ENCODE assay signal across 8 cellular contexts in the genomic region with DNA sequence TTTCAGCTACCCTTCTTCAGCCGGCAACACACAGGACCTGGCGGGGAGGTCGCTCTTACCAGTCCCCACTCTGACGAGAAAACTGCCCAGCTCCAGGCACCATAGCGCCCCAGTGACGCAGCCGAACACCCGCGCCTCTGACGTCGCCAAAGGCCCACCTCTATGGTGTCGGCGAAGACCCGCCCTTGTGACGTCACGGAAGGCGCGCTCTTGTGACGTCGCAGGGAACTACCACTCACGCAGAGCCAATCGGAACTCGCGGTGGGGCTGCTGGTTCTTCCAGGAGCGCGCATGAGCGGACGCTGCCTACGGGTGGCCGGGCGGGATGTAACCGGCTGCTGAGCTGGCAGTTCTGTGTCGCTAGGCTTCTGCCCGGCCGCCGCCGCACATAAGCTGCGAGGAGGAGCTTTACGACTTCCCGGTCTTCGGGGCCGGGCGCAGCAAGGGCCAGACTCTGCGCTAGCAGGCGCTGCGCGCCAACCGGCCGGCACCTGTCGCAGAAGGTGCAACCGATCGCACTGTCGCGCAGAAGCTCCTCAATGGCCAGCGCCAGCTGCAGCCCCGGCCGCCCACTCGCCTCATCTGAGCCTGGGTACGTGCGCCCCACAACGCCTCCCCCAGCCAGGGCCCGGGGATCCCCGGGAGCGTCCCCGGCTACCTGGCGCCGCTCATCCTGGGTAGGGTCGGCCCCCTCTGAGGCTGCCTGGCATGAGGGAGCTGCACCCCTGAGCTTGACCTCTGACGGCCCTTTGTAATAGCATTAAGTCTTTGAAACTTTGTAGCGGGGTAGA.
DNase-seq lines count a peak whose midpoint lies in the region; ATAC-seq, FAIRE-seq and TF ChIP-seq lines count a peak whose summit lies in the region.
"Not testable (repeated sequence)": the region's sequence is repeated elsewhere in the genome, so short reads cannot be mapped to it uniquely, and the experiment has no call there.

No MANE protein-coding gene starts in this region.

- H3K36me3 ChIP-seq in kidney (ENCODE audit: control insufficient read depth in 1 of 2, insufficient read depth in 2 of 2, low read length in 2 of 2), result not testable (repeated sequence)

- peak; percentile 67 for FAIRE-seq in kidney (lab: Jason Lieb, UNC)

- not testable (repeated sequence) for H3K9me3 ChIP-seq in kidney (ENCODE audit: control insufficient read depth in 1 of 2, low read length in 2 of 2)

- peak overlapping the region; percentile 79 to 80 for H3K27ac ChIP-seq in kidney (ENCODE audit: low read depth in 2 of 2, low read length in 2 of 2)

- H3K4me1 ChIP-seq in kidney (ENCODE audit: control insufficient read depth in 1 of 2, insufficient read depth in 1 of 2, low read depth in 1 of 2, low read length in 2 of 2), result not testable (repeated sequence)

- intact Hi-C loops in kidney (cut with DNase I), result not testable (repeated sequence)

- H3K9ac ChIP-seq in kidney (ENCODE audit: low read length in 2 of 2), result peak overlapping the region in 1 of 2 donors; percentile 55

- peak; percentile 99 for DNase-seq in AG10803 (ENCODE audit: low read depth)
- peak; percentile 96 to 99 for DNase-seq in NCI-H446 (lab: John Stamatoyannopoulos, UW)
- peak; percentile 90 to 95 for DNase-seq in cerebellar nuclear complex (lab: John Stamatoyannopoulos, UW)
- peak; percentile 100 for DNase-seq in kidney
- peak; percentile 100 for DNase-seq in stimulated activated CD4-positive, alpha-beta T cell treated with anti-CD3 and anti-CD28 coated beads, Interleukin-15, amount 100 ng/mL, for 1 hour (ENCODE audit: low read depth in 1 of 2, low spot score in 1 of 2)

- H3K4me3 ChIP-seq in AG10803 (ENCODE audit: low read length), result peak overlapping the region; percentile 66
- peak overlapping the region; percentile 59 to 61 for H3K4me3 ChIP-seq in kidney (ENCODE audit: low read length in 2 of 2)

- ATAC-seq in GM19043 (IDR thresholded peaks at IDR 0.05; ENCODE audit: low read depth, unreplicated experiment) (peak; percentile 100), HG03354 (IDR thresholded peaks at IDR 0.05; ENCODE audit: poor library complexity, severe bottlenecking, unreplicated experiment) (peak; percentile 99)
- peak; percentile 99 for ATAC-seq in activated CD4-positive, CD25-positive, alpha-beta regulatory T cell treated with anti-CD3 and anti-CD28 coated beads, Interleukin-2, amount 50 U/mL, for 24 hours

- TF ChIP-seq CTCF in AG10803 (conservative IDR thresholded peaks at IDR 0.05; ENCODE audit: low read length), result not testable (repeated sequence)
- TF ChIP-seq CTCF in kidney (IDR thresholded peaks at IDR 0.05; ENCODE audit: borderline replicate concordance, extremely low read depth, insufficient read depth), result peak; percentile 2

Comparison
In these comparisons a context has a peak if more than half of its experiments do, and no peak if none do; other contexts are left out.
1. Peak in every context shown above with its lines: DNase-seq, ATAC-seq, H3K4me3 ChIP-seq and H3K27ac ChIP-seq.